Comparison of ENCODE assay signal across 17 cellular contexts in the genomic region with DNA sequence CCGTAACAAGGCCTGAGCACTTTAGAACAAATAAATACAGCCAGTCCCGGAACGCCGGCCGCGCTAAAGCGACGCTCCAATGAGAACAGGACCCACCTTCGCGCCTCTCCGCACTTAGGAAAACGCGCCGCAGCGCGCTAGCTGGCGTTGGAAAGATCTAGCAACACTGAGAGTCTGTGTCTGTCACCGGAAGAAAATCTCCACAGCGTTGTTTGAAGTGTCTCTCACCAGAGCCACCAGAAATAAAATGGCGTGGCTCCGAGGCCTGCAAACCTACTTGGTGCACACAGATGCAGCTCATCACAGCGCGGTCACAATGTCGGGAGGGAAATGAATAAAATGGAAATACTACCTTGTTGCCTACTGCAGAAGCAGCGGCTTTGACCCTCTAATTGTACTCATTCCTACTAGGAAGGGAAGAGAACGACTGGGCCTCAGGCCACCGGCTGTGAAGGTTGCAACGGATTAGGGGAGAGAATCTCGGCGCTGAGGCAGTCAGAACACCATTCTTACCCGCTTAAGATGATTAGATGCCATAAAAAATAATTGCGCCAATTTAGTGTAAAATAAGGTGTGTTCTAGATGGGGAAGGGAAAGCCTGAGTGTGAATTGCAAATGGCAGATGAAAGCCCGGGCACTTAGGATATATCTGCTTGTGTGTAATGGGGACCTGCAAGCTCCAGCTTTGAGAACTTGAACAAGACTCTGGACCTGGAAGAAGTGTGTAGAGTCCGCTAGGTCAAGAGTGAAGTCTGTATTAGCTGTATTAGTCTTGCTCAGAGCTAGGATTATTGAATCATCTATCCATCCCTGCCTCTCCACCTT. TPM values are rescaled to one million over a fixed set of nuclear protein-coding genes. Genes with fewer than 3 reads are reported as not detected.
DNase-seq lines count a peak whose midpoint lies in the region; TF ChIP-seq lines count a peak whose summit lies in the region.
"Had no signal": no experiment of that assay in that cellular context is flagged by ENCODE, and none has a peak within 500 bp of the region (broad histone marks: within the 10 kb centered on the region; RNA-seq: fewer than 3 reads in every experiment).

No MANE protein-coding gene starts in this region.

- H3K4me3 ChIP-seq in stomach, result peak overlapping the region in 3 of 4 donors; percentile 6 to 39 (median 31)

- DNase-seq in activated naive CD4-positive, alpha-beta T cell treated with anti-CD3 and anti-CD28 coated beads, Interleukin-2, amount 50 U/mL, for 16 hours, result no peak
- DNase-seq in left kidney (ENCODE audit: low read depth, low spot score), result peak; percentile 63
- no peak for DNase-seq in stomach
- DNase-seq in T1000 (lab: John Stamatoyannopoulos, UW), result no peak
- DNase-seq in stimulated activated naive CD4-positive, alpha-beta T cell treated with Interleukin-2 at 50 U/mL for 16 hours (lab: John Stamatoyannopoulos, UW), result no peak
- DNase-seq in GM20000 (ENCODE audit: low spot score), result no peak
- DNase-seq: activated CD8-positive, alpha-beta memory T cell treated with anti-CD3 and anti-CD28 coated beads, Interleukin-2, amount 50 U/mL, for 4 hours; brain microvascular endothelial cell; hypothalamus; NCI-H2171 treated with DMSO at 0.1 percent for 48 hours; PC-3; small intestine; T-helper 17 cell had no signal

- TF ChIP-seq POLR2A in stomach (IDR thresholded peaks at IDR 0.05), result no peak

- peaks cover 28 to 100% (median 91%) of the 10 kb centered on the region in 3 donors for H3K27me3 ChIP-seq in stomach

- H3K4me1 Mint-ChIP-seq in activated naive CD4-positive, alpha-beta T cell treated with anti-CD3 and anti-CD28 coated beads, Interleukin-2, amount 50 U/mL, for 24 hours, result peaks cover 54% of the 10 kb centered on the region
- peaks cover 45% of the 10 kb centered on the region for H3K4me1 Mint-ChIP-seq in activated naive CD8-positive, alpha-beta T cell (ENCODE audit: low read depth)

- H3K4me1 ChIP-seq in stomach, result peaks cover 46 to 55% (median 50%) of the 10 kb centered on the region in 4 donors

- H3K27ac Mint-ChIP-seq in activated naive CD4-positive, alpha-beta T cell treated with anti-CD3 and anti-CD28 coated beads, Interleukin-2, amount 50 U/mL, for 24 hours, result peak overlapping the region; percentile 23
- peak overlapping the region; percentile 18 for H3K27ac Mint-ChIP-seq in activated naive CD8-positive, alpha-beta T cell
- H3K27ac Mint-ChIP-seq: T-helper 17 cell had no signal

- intact Hi-C loops in stomach (cut with DNase I; ENCODE audit: low total_unique reads), result no loop called here

- TF ChIP-seq CTCF in stomach (IDR thresholded peaks at IDR 0.05) (no peak), GM20000 (IDR thresholded peaks at IDR 0.05; ENCODE audit: extremely low read depth, missing control alignments) (no peak)

- H3K36me3 ChIP-seq in stomach, result no peaks in the 10 kb centered on the region
- H3K36me3 ChIP-seq: brain microvascular endothelial cell had no signal

- no peak overlapping the region for H3K27ac ChIP-seq in stomach
- H3K27ac ChIP-seq: brain microvascular endothelial cell had no signal

- H3K36me3 Mint-ChIP-seq in activated naive CD4-positive, alpha-beta T cell treated with anti-CD3 and anti-CD28 coated beads, Interleukin-2, amount 50 U/mL, for 24 hours, result peaks cover 5% of the 10 kb centered on the region
- H3K36me3 Mint-ChIP-seq in activated naive CD8-positive, alpha-beta T cell, result peaks cover 3% of the 10 kb centered on the region

- H3K9me3 Mint-ChIP-seq in activated naive CD4-positive, alpha-beta T cell treated with anti-CD3 and anti-CD28 coated beads, Interleukin-2, amount 50 U/mL, for 24 hours, result peaks cover 8% of the 10 kb centered on the region
- peaks cover 8% of the 10 kb centered on the region for H3K9me3 Mint-ChIP-seq in activated naive CD8-positive, alpha-beta T cell (ENCODE audit: low read depth)

- peaks cover 0 to 6% (median 0%) of the 10 kb centered on the region in 4 donors for H3K9me3 ChIP-seq in stomach

- WGBS in stomach, 5 donors, result 17 to 39% (median 19%) methylated on average over 34 of the region's 34 CpGs

- TF ChIP-seq EP300 in stomach (IDR thresholded peaks at IDR 0.05), result no peak

- peaks cover 80% of the 10 kb centered on the region for H3K27me3 Mint-ChIP-seq in activated naive CD4-positive, alpha-beta T cell treated with anti-CD3 and anti-CD28 coated beads, Interleukin-2, amount 50 U/mL, for 24 hours
- H3K27me3 Mint-ChIP-seq in activated naive CD8-positive, alpha-beta T cell, result peaks cover 62% of the 10 kb centered on the region

- H3K4me3 Mint-ChIP-seq in activated naive CD4-positive, alpha-beta T cell treated with anti-CD3 and anti-CD28 coated beads, Interleukin-2, amount 50 U/mL, for 24 hours, result peak overlapping the region; percentile 42
- peak overlapping the region; percentile 74 for H3K4me3 Mint-ChIP-seq in activated naive CD8-positive, alpha-beta T cell

RNA-seq across cellular contexts. Expression of gene NEUROG2, which starts 4.5 kb away (rescaled TPM):
- total RNA-seq in stomach, result not detected
- polyA plus RNA-seq in stomach, result not detected
- total RNA-seq: M059J, mononuclear cell, PC-3, T-helper 17 cell had no signal
- polyA plus RNA-seq: small intestine had no signal
